Comparison of ENCODE assay signal across 1 cellular context in genomic region chr3:33989229-33989628, GRCh38.
TF ChIP-seq lines count a peak whose summit lies in the region.

No MANE protein-coding gene starts in this region.

TF ChIP-seq in H1, 55 proteins besides CTCF, POLR2A, EP300 and RAD21:
- TF ChIP-seq MAFK (IDR thresholded peaks at IDR 0.05; ENCODE audit: low read depth, low read length) = no peak
- no peak for TF ChIP-seq TAF7 (optimal IDR thresholded peaks at IDR 0.05; ENCODE audit: borderline replicate concordance, low read depth, low read length)
- no peak for TF ChIP-seq GABPA (IDR thresholded peaks at IDR 0.05; ENCODE audit: borderline replicate concordance, insufficient read depth, low read length)
- no peak for TF ChIP-seq KDM5A (IDR thresholded peaks at IDR 0.05; ENCODE audit: low read length)
- TF ChIP-seq TBP (IDR thresholded peaks at IDR 0.05; ENCODE audit: low read depth, low read length) = no peak
- TF ChIP-seq SUZ12 (IDR thresholded peaks at IDR 0.05; ENCODE audit: low read length) = no peak
- no peak for TF ChIP-seq NRF1 (IDR thresholded peaks at IDR 0.05; ENCODE audit: low read depth, low read length)
- TF ChIP-seq, protein P1, sequence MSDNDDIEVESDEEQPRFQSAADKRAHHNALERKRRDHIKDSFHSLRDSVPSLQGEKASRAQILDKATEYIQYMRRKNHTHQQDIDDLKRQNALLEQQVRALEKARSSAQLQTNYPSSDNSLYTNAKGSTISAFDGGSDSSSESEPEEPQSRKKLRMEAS (IDR thresholded peaks at IDR 0.05) = no peak
- TF ChIP-seq SP1 (IDR thresholded peaks at IDR 0.05; ENCODE audit: low read depth, low read length) = no peak
- TF ChIP-seq HDAC2 (IDR thresholded peaks at IDR 0.05; ENCODE audit: borderline replicate concordance in 1 of 2, low read depth in 2 of 2, low read length in 2 of 2) = no peak
- TF ChIP-seq SIX5 (IDR thresholded peaks at IDR 0.05; ENCODE audit: low read depth, low read length) = no peak
- no peak for TF ChIP-seq NANOG (IDR thresholded peaks at IDR 0.05; ENCODE audit: insufficient read depth, low read depth, low read length, poor library complexity, severe bottlenecking)
- no peak for TF ChIP-seq BRCA1 (IDR thresholded peaks at IDR 0.05; ENCODE audit: low read depth, low read length)
- TF ChIP-seq SRF (IDR thresholded peaks at IDR 0.05; ENCODE audit: low read depth, low read length) = no peak
- no peak for TF ChIP-seq POU5F1 (IDR thresholded peaks at IDR 0.05; ENCODE audit: low read depth, low read length)
- TF ChIP-seq RFX5 (IDR thresholded peaks at IDR 0.05; ENCODE audit: borderline replicate concordance, low read depth, low read length) = no peak
- TF ChIP-seq EGR1 (IDR thresholded peaks at IDR 0.05; ENCODE audit: borderline replicate concordance, low read depth, low read length) = no peak
- no peak for TF ChIP-seq E2F6 (IDR thresholded peaks at IDR 0.05)
- TF ChIP-seq CHD1 (IDR thresholded peaks at IDR 0.05; ENCODE audit: low read depth, low read length) = no peak
